Comparison of ENCODE assay signal across 18 cellular contexts in the genomic region with DNA sequence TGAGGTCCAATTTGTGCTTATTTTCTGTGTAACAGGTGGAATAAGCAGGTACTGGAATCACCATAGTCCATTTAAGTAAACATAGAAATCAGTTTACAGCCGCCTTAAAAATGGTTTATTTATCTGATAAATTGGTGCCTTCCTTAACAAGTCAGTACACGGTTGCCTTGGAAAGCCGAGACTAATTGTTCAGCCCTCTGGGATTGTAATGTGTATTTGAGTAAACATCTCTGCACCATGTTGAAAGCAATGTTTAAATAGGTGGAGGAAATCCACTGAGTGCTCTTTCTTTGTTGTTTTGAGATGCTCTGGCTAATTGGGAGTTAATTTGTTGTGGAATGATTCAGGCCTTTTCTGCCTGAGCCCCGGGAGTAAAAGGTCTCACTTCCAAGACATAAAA.
A peak's percentile ranks its signal among the peaks of the same experiment; 100 is the strongest.
DNase-seq lines count a peak whose midpoint lies in the region; ATAC-seq and TF ChIP-seq lines count a peak whose summit lies in the region.
"Had no signal": no experiment of that assay in that cellular context is flagged by ENCODE, and none has a peak within 500 bp of the region (broad histone marks: within the 10 kb centered on the region; RNA-seq: fewer than 3 reads in every experiment).

No MANE protein-coding gene starts in this region.

- TF ChIP-seq CTCF in VCaP (conservative IDR thresholded peaks at IDR 0.05), result no peak

- DNase-seq in NCI-H1417 (lab: John Stamatoyannopoulos, UW) (peak in 2 of 3 experiments; percentile 34 to 87), NCI-H1417 treated with DMSO at 0.1 percent for 48 hours (lab: John Stamatoyannopoulos, UW) (no peak), COR-L47 (lab: John Stamatoyannopoulos, UW) (peak; percentile 86), NCI-H1105 treated with DMSO at 0.1 percent for 48 hours (lab: John Stamatoyannopoulos, UW) (peak; percentile 72), KG1 (lab: John Stamatoyannopoulos, UW) (no peak), T-helper 9 cell (no peak)
- DNase-seq: H7, NCI-H1048, NCI-H524 treated with DMSO at 0.1 percent for 48 hours, OCI-M1, T-helper 2 cell had no signal

- ATAC-seq in GM18520 (IDR thresholded peaks at IDR 0.05; ENCODE audit: unreplicated experiment), result no peak
- ATAC-seq: CD8-positive, alpha-beta T cell; HepG2 had no signal

- peak overlapping the region; percentile 67 for H3K27ac ChIP-seq in VCaP
- H3K27ac ChIP-seq: KMS-11, RWPE1, SJCRH30 had no signal

Comparison
In these comparisons a context has a peak if more than half of its experiments do, and no peak if none do; other contexts are left out.
1. DNase-seq: peak in NCI-H1417 (2 of 3), COR-L47 (single experiment) and NCI-H1105 treated with DMSO at 0.1 percent for 48 hours (single experiment); none in NCI-H1417 treated with DMSO at 0.1 percent for 48 hours (single experiment), KG1 (single experiment) and T-helper 9 cell (single experiment).